In genomic region chr2:109087055-109087663, GRCh38 we compare ENCODE assay signal across 30 cellular contexts. TPM values are rescaled to one million over a fixed set of nuclear protein-coding genes. Genes with fewer than 3 reads are reported as not detected.
"Had no signal": no experiment of that assay in that cellular context is flagged by ENCODE, and none has a peak within 500 bp of the region (broad histone marks: within the 10 kb centered on the region; RNA-seq: fewer than 3 reads in every experiment).

No MANE protein-coding gene starts in this region.

- H3K36me3 Mint-ChIP-seq: immature natural killer cell; mesothelial cell of epicardium; natural killer cell treated with Interleukin-12 subunit alpha and Interleukin-12 subunit beta and Interleukin-15 and Interleukin-18, amount 100 ng/mL, for 72 hours had no signal

- DNase-seq: cortex of kidney; effector memory CD4-positive, alpha-beta T cell; erythroblast; esophagus squamous epithelium; foreskin melanocyte; hypothalamus; immature natural killer cell; islet precursor cell; kidney glomerular epithelial cell; left colon; mesenchymal stem cell; mucosa of descending colon; naive B cell; stimulated activated CD4-positive, alpha-beta T cell treated with anti-CD3 and anti-CD28 coated beads, Interleukin-12 subunit alpha, Interleukin-12 subunit beta, amount 100 ng/mL, for 4 hours; stimulated activated CD4-positive, alpha-beta T cell treated with anti-CD3 and anti-CD28 coated beads, Interleukin-1b, Interleukin-23, amount 100 ng/mL, for 48 hours; stimulated activated CD4-positive, alpha-beta T cell treated with anti-CD3 and anti-CD28 coated beads, Interleukin-4, amount 100 ng/mL, for 1 hour; stimulated activated CD8-positive, alpha-beta memory T cell treated with anti-CD3 and anti-CD28 coated beads, Interleukin-4, amount 100 ng/mL, for 48 hours; stimulated activated naive CD4-positive, alpha-beta T cell; stimulated activated naive CD8-positive, alpha-beta T cell treated with anti-CD3 and anti-CD28 coated beads, Interleukin-15, amount 100 ng/mL, for 72 hours; transverse colon had no signal

- H3K27me3 Mint-ChIP-seq: stimulated activated naive CD8-positive, alpha-beta T cell treated with anti-CD3 and anti-CD28 coated beads, Interleukin-15, amount 100 ng/mL, for 72 hours had no signal

- H3K27ac ChIP-seq: esophagus squamous epithelium, prostate gland, right atrium auricular region, suprapubic skin, transverse colon, vagina had no signal

- H3K4me2 ChIP-seq: smooth muscle cell had no signal

- H3K36me3 ChIP-seq: esophagus squamous epithelium, prostate gland, right atrium auricular region, suprapubic skin, transverse colon, vagina had no signal

- H3K9me3 Mint-ChIP-seq: immature natural killer cell; natural killer cell treated with Interleukin-12 subunit alpha and Interleukin-12 subunit beta and Interleukin-15 and Interleukin-18, amount 100 ng/mL, for 72 hours had no signal

- H3K4me3 ChIP-seq: esophagus squamous epithelium, lung, mucosa of descending colon, prostate gland, right atrium auricular region, smooth muscle cell, suprapubic skin, transverse colon, vagina had no signal

- H3K9me3 ChIP-seq: esophagus squamous epithelium, mucosa of descending colon, prostate gland, right atrium auricular region, suprapubic skin, transverse colon, vagina had no signal

- H3K27me3 ChIP-seq: esophagus squamous epithelium, right atrium auricular region, suprapubic skin, transverse colon, vagina had no signal

- ATAC-seq: left colon; mucosa of descending colon; natural killer cell treated with Interleukin-12 subunit alpha and Interleukin-12 subunit beta and Interleukin-15 and Interleukin-18, amount 100 ng/mL, for 72 hours; sciatic nerve; stimulated activated naive CD8-positive, alpha-beta T cell treated with anti-CD3 and anti-CD28 coated beads, Interleukin-15, amount 100 ng/mL, for 72 hours had no signal

- H3K27ac Mint-ChIP-seq: immature natural killer cell; mesothelial cell of epicardium; natural killer cell treated with Interleukin-12 subunit alpha and Interleukin-12 subunit beta and Interleukin-15 and Interleukin-18, amount 100 ng/mL, for 72 hours; stimulated activated naive CD8-positive, alpha-beta T cell treated with anti-CD3 and anti-CD28 coated beads, Interleukin-15, amount 100 ng/mL, for 72 hours had no signal

- H3K4me3 Mint-ChIP-seq: immature natural killer cell; mesothelial cell of epicardium; naive B cell; natural killer cell treated with Interleukin-12 subunit alpha and Interleukin-12 subunit beta and Interleukin-15 and Interleukin-18, amount 100 ng/mL, for 72 hours; neural crest cell; stimulated activated naive CD8-positive, alpha-beta T cell treated with anti-CD3 and anti-CD28 coated beads, Interleukin-15, amount 100 ng/mL, for 72 hours had no signal

- H3K4me1 Mint-ChIP-seq: immature natural killer cell, naive B cell, neural crest cell had no signal

- H3K4me1 ChIP-seq: esophagus squamous epithelium, prostate gland, right atrium auricular region, suprapubic skin, transverse colon, vagina had no signal

RNA-seq across cellular contexts. Expression of gene SH3RF3, which starts 41.8 kb away (rescaled TPM):
- polyA plus RNA-seq: immature natural killer cell had no signal
